8 cellular contexts compared by ENCODE assay signal in the genomic region with DNA sequence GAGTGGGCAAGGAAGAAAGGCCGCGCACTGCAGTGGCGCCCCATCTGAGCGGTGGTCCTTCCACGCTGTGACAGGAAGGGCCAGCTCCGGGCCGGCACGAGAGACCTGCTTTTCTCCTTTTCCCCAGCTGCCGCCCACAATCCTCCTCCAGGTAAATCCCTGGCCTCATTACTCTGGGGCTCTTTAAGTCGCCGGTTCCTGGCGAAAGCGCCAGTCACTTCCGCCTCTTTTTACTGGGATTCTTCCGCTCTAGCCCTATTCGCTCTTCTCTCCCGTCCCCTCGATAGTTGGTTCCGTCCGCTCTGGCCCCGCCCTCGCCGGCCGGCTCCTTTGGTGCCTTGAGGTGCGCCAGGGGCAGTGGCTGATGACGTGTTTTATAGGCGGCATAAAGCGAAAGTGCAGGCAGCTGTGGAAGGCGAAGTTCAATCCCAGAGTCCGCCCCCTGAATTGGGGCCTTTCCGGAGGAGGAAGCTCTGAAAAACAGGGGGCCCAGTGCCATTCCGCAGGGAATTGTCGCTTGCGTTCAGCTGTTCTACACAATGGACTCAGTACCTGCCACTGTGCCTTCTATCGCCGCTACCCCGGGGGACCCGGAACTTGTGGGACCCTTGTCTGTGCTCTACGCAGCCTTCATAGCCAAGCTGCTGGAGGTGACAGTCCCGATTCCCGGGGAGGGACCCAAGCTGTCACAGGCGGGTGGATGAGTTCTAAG. TPM values are rescaled to one million over a fixed set of nuclear protein-coding genes. Genes with fewer than 3 reads are reported as not detected.
DNase-seq lines count a peak whose midpoint lies in the region; ATAC-seq and TF ChIP-seq lines count a peak whose summit lies in the region.

No MANE protein-coding gene starts in this region.

- H3K4me1 Mint-ChIP-seq in immature natural killer cell: peaks cover 31 to 37% of the 10 kb centered on the region in 2 donors

- H3K36me3 Mint-ChIP-seq in immature natural killer cell: peaks cover 4 to 8% (median 5%) of the 10 kb centered on the region in 3 donors

- H3K27ac ChIP-seq in smooth muscle cell (ENCODE audit: low read depth): peak overlapping the region; percentile 95

- peak overlapping the region; percentile 95 for H3K4me3 ChIP-seq in smooth muscle cell

- peaks cover 7 to 13% (median 8%) of the 10 kb centered on the region in 3 donors for H3K27me3 Mint-ChIP-seq in immature natural killer cell (ENCODE audit: low read depth in 3 of 3)

- H3K27me3 ChIP-seq in smooth muscle cell (ENCODE audit: low read depth): no peaks in the 10 kb centered on the region

- no peak for TF ChIP-seq CTCF in AG09319 (IDR thresholded peaks at IDR 0.05; ENCODE audit: low read depth, low read length)
- TF ChIP-seq CTCF in smooth muscle cell (IDR thresholded peaks at IDR 0.05; ENCODE audit: borderline replicate concordance, insufficient read depth, poor library complexity, severe bottlenecking): no peak

- H3F3A ChIP-seq in smooth muscle cell (ENCODE audit: low read depth): no peaks in the 10 kb centered on the region

- H3K4me3 Mint-ChIP-seq in immature natural killer cell: peak overlapping the region; percentile 91 to 99 (median 96)

- WGBS in smooth muscle cell (ENCODE audit: low lambda C conversion rate): 2% methylated on average over 42 of the region's 42 CpGs

- H3K9ac ChIP-seq in smooth muscle cell (ENCODE audit: low read depth): peak overlapping the region; percentile 97

- H4K20me1 ChIP-seq in smooth muscle cell (ENCODE audit: low read depth): no peaks in the 10 kb centered on the region

- peak overlapping the region; percentile 92 for H3K4me2 ChIP-seq in smooth muscle cell

- no peaks in the 10 kb centered on the region for H3K9me3 ChIP-seq in smooth muscle cell (replicated peaks; ENCODE audit: low read depth)

- peak overlapping the region; percentile 96 to 100 (median 100) for H3K27ac Mint-ChIP-seq in immature natural killer cell

- no peaks in the 10 kb centered on the region for H3K9me3 Mint-ChIP-seq in immature natural killer cell

- peak; percentile 96 for ATAC-seq in GM19025 (IDR thresholded peaks at IDR 0.05; ENCODE audit: low read depth, unreplicated experiment)
- ATAC-seq in HG03280 (IDR thresholded peaks at IDR 0.05; ENCODE audit: unreplicated experiment): peak; percentile 97

- DNase-seq in AG09319 (ENCODE audit: extremely low read depth, low read depth) (peak; percentile 94), NCI-H345 (lab: John Stamatoyannopoulos, UW) (peak; percentile 99), immature natural killer cell (peak; percentile 98), smooth muscle cell (lab: John Stamatoyannopoulos, UW; ENCODE audit: unreplicated experiment) (peak; percentile 80)
- peak; percentile 89 to 93 (median 91) for DNase-seq in activated CD4-positive, CD25-positive, alpha-beta regulatory T cell (lab: John Stamatoyannopoulos, UW)
- peak; percentile 97 for DNase-seq in central memory CD4-positive, alpha-beta T cell

- peaks cover 9% of the 10 kb centered on the region for H3K4me1 ChIP-seq in smooth muscle cell (ENCODE audit: low read depth)

- H2AFZ ChIP-seq in smooth muscle cell (ENCODE audit: low read depth): peak overlapping the region; percentile 93

- H3K79me2 ChIP-seq in smooth muscle cell (ENCODE audit: low read depth): peaks cover 14% of the 10 kb centered on the region

- peaks cover 3% of the 10 kb centered on the region for H3K36me3 ChIP-seq in smooth muscle cell (ENCODE audit: low read depth)

RNA-seq across cellular contexts. Expression of a gene that starts 26.2 kb away (rescaled TPM):
- polyA plus RNA-seq in immature natural killer cell (10 to 100 TPM; 24.5 to 61.6 (median 50.8) TPM), smooth muscle cell (56.8 and 61.8 TPM in 2 replicates)
- 64.0 and 71.2 TPM in 2 replicates for total RNA-seq in smooth muscle cell

RNA-seq across cellular contexts. Expression of a gene that starts 54.4 kb away (rescaled TPM):
- polyA plus RNA-seq in immature natural killer cell (1 to 10 TPM in 2 of 3 donors, under 1 TPM in 1; 0.98 to 8.3 (median 3.4) TPM), smooth muscle cell (5.1 and 6.2 TPM in 2 replicates)
- 7.4 and 10.6 TPM in 2 replicates for total RNA-seq in smooth muscle cell

Comparison
In these comparisons a context has a peak if more than half of its experiments do, and no peak if none do; other contexts are left out.
1. Peak in every context shown above with its lines: DNase-seq, ATAC-seq, H3K4me3 ChIP-seq and H3K27ac ChIP-seq.